10 cellular contexts compared by ENCODE assay signal in genomic region chr1:212283741-212284140, GRCh38. TPM values are rescaled to one million over a fixed set of nuclear protein-coding genes. Genes with fewer than 3 reads are reported as not detected.
DNase-seq lines count a peak whose midpoint lies in the region; ATAC-seq and TF ChIP-seq lines count a peak whose summit lies in the region.
"Had no signal": no experiment of that assay in that cellular context is flagged by ENCODE, and none has a peak within 500 bp of the region (broad histone marks: within the 10 kb centered on the region; RNA-seq: fewer than 3 reads in every experiment).

No MANE protein-coding gene starts in this region.

- ATAC-seq in gastroesophageal sphincter: no peak

- H3K4me1 ChIP-seq in Peyer's patch (peaks cover 6 to 13% (median 9%) of the 10 kb centered on the region in 4 donors), skeletal muscle tissue (ENCODE audit: control insufficient read depth in 3 of 3, insufficient read depth in 3 of 3, low read length in 3 of 3) (peaks cover 8 to 17% (median 12%) of the 10 kb centered on the region in 3 donors), gastroesophageal sphincter (peaks cover 2 to 27% (median 11%) of the 10 kb centered on the region in 3 donors)

- H3K9ac ChIP-seq in skeletal muscle tissue (ENCODE audit: low read depth in 1 of 3, low read length in 3 of 3): peak overlapping the region in 1 of 3 donors; percentile 82

- peaks cover 5% of the 10 kb centered on the region for H3K36me3 Mint-ChIP-seq in activated CD4-positive, alpha-beta T cell treated with anti-CD3 and anti-CD28 coated beads, Interleukin-2, amount 10 ng/mL, durations not matched to agents 24 days and 14 days (ENCODE audit: low read depth)
- H3K36me3 Mint-ChIP-seq in endothelial cell (ENCODE audit: low read depth, unreplicated experiment): peaks cover 5% of the 10 kb centered on the region

- no peaks in the 10 kb centered on the region for H3K27me3 ChIP-seq in Peyer's patch
- no peaks in the 10 kb centered on the region for H3K27me3 ChIP-seq in skeletal muscle tissue (ENCODE audit: control insufficient read depth in 3 of 3, insufficient read depth in 3 of 3, low read length in 3 of 3)
- H3K27me3 ChIP-seq in gastroesophageal sphincter: no peaks in the 10 kb centered on the region
- H3K27me3 ChIP-seq: SJCRH30 had no signal

- WGBS in gastroesophageal sphincter (ENCODE audit: low coverage in 1 of 2), 2 donors: 86% methylated on average over 9 of the region's 9 CpGs

- peak; percentile 72 for DNase-seq in activated CD4-positive, alpha-beta T cell treated with anti-CD3 and anti-CD28 coated beads, Interleukin-2, amount 10 ng/mL, durations not matched to agents 24 days and 14 days
- DNase-seq in activated CD4-positive, alpha-beta T cell treated with anti-CD3 and anti-CD28 coated beads, Interleukin-2, amount 50 U/mL, for 4 hours: no peak
- DNase-seq in Peyer's patch (no peak), endothelial cell (ENCODE audit: low spot score) (no peak), NOMO-1 treated with DMSO at 0.1 percent for 48 hours (lab: John Stamatoyannopoulos, UW; ENCODE audit: unreplicated experiment) (no peak), NCI-H2029 treated with DMSO at 0.1 percent for 48 hours (lab: John Stamatoyannopoulos, UW) (no peak)
- DNase-seq: NCI-H187, SJCRH30 had no signal

- H3K9me3 Mint-ChIP-seq in activated CD4-positive, alpha-beta T cell treated with anti-CD3 and anti-CD28 coated beads, Interleukin-2, amount 10 ng/mL, durations not matched to agents 24 days and 14 days: no peaks in the 10 kb centered on the region
- no peaks in the 10 kb centered on the region for H3K9me3 Mint-ChIP-seq in endothelial cell (ENCODE audit: unreplicated experiment)

- no peaks in the 10 kb centered on the region for H3K36me3 ChIP-seq in Peyer's patch
- peaks cover 0 to 4% (median 0%) of the 10 kb centered on the region in 3 donors for H3K36me3 ChIP-seq in skeletal muscle tissue (ENCODE audit: control insufficient read depth in 3 of 3, insufficient read depth in 3 of 3, low read length in 3 of 3)
- H3K36me3 ChIP-seq in gastroesophageal sphincter: no peaks in the 10 kb centered on the region
- H3K36me3 ChIP-seq: SJCRH30 had no signal

- H3K4me3 Mint-ChIP-seq in activated CD4-positive, alpha-beta T cell treated with anti-CD3 and anti-CD28 coated beads, Interleukin-2, amount 10 ng/mL, durations not matched to agents 24 days and 14 days: peak overlapping the region; percentile 97
- H3K4me3 Mint-ChIP-seq in endothelial cell (ENCODE audit: unreplicated experiment): peak overlapping the region; percentile 96

- H3K9me3 ChIP-seq in Peyer's patch (no peaks in the 10 kb centered on the region), skeletal muscle tissue (ENCODE audit: control insufficient read depth in 3 of 3, low read length in 3 of 3) (no peaks in the 10 kb centered on the region), gastroesophageal sphincter (no peaks in the 10 kb centered on the region)
- H3K9me3 ChIP-seq: SJCRH30 had no signal

- H3K27ac Mint-ChIP-seq in activated CD4-positive, alpha-beta T cell treated with anti-CD3 and anti-CD28 coated beads, Interleukin-2, amount 10 ng/mL, durations not matched to agents 24 days and 14 days: peak overlapping the region; percentile 99
- H3K27ac Mint-ChIP-seq in endothelial cell (ENCODE audit: unreplicated experiment): no peak overlapping the region

- TF ChIP-seq CTCF in Peyer's patch (IDR thresholded peaks at IDR 0.05): no peak
- TF ChIP-seq CTCF in endothelial cell (IDR thresholded peaks at IDR 0.05; ENCODE audit: unreplicated experiment): no peak
- TF ChIP-seq CTCF in gastroesophageal sphincter (IDR thresholded peaks at IDR 0.05): no peak

- H3K27me3 Mint-ChIP-seq in activated CD4-positive, alpha-beta T cell treated with anti-CD3 and anti-CD28 coated beads, Interleukin-2, amount 10 ng/mL, durations not matched to agents 24 days and 14 days: peaks cover 2% of the 10 kb centered on the region
- H3K27me3 Mint-ChIP-seq in endothelial cell (ENCODE audit: unreplicated experiment): peaks cover 10% of the 10 kb centered on the region

- H3K4me1 Mint-ChIP-seq in activated CD4-positive, alpha-beta T cell treated with anti-CD3 and anti-CD28 coated beads, Interleukin-2, amount 10 ng/mL, durations not matched to agents 24 days and 14 days: peaks cover 21% of the 10 kb centered on the region
- peaks cover 18% of the 10 kb centered on the region for H3K4me1 Mint-ChIP-seq in endothelial cell (ENCODE audit: unreplicated experiment)

- TF ChIP-seq EP300 in gastroesophageal sphincter (IDR thresholded peaks at IDR 0.05): no peak

- H3K4me3 ChIP-seq in Peyer's patch: peak overlapping the region in 3 of 4 donors; percentile 61 to 100 (median 89)
- peak overlapping the region in 2 of 3 donors; percentile 70 to 91 for H3K4me3 ChIP-seq in skeletal muscle tissue (ENCODE audit: low read length in 3 of 3)
- peak overlapping the region in 1 of 2 donors; percentile 87 for H3K4me3 ChIP-seq in gastroesophageal sphincter

- H3K27ac ChIP-seq in Peyer's patch (no peak overlapping the region), skeletal muscle tissue (ENCODE audit: low read depth, low read length) (peak overlapping the region; percentile 99), gastroesophageal sphincter (no peak overlapping the region)
- H3K27ac ChIP-seq: SJCRH30 had no signal

- intact Hi-C loops in activated CD4-positive, alpha-beta T cell treated with anti-CD3 and anti-CD28 coated beads, Interleukin-2, amount 10 ng/mL, durations not matched to agents 24 days and 14 days (cut with micrococcal nuclease): loop anchor here (2.0 to 10.0 kb wide), 5 partner anchors 29 to 603 kb away; partner anchors contain the start of genes LPGAT1 and NENF

- no peak for TF ChIP-seq POLR2A in Peyer's patch (IDR thresholded peaks at IDR 0.05)
- TF ChIP-seq POLR2A in gastroesophageal sphincter (IDR thresholded peaks at IDR 0.05): no peak

RNA-seq across cellular contexts. Expression of gene PPP2R5A, which starts 1.5 kb away (rescaled TPM):
- 43.6 and 44.4 TPM in 2 replicates for total RNA-seq in activated CD4-positive, alpha-beta T cell treated with anti-CD3 and anti-CD28 coated beads, Interleukin-2, amount 10 ng/mL, durations not matched to agents 24 days and 14 days
- total RNA-seq in Peyer's patch (10 to 100 TPM; 38.9 to 51.8 (median 45.3) TPM), endothelial cell (ENCODE audit: unreplicated experiment) (25.5 TPM), skeletal muscle tissue (29.2 TPM), gastroesophageal sphincter (10 to 100 TPM; 43.2 to 88.9 (median 59.5) TPM)
